In the genomic region with DNA sequence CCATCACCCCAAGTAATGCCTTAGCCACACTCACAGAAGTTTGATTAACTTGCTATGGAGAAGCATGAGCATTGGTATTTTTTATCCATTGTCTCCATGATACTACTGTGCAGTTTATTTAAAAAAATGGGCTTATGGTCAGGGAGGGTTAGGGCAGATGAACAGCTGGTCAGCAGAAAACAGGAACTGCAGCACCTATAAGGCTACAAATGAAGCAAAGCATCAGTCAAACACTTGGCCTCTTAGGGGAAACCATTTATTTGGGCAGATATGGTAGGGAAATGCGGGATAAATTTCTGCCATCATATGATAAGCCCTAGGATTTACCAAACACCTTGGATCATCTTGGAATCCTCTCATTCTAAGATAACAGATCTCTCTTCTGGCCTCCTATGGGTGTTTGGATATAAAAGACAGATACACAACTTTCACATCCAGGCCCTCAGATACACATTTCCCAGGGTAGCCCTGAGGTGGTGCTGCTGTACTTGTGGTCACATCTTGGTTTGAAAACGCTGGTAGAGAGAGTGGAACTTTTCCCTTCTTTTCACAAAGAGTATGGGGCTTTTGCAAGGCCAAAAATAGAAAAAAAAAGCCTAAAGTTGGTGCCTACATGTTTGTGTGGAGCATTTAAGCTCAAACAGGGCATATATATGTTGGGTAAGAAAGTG, we compare ENCODE assay signal across 1 cellular context.
TF ChIP-seq lines count a peak whose summit lies in the region.

No MANE protein-coding gene starts in this region.

TF ChIP-seq in H1, 55 proteins besides CTCF, POLR2A, EP300 and RAD21:
- TF ChIP-seq PHF8 (conservative IDR thresholded peaks at IDR 0.05; ENCODE audit: low read depth, low read length) (no peak), NRF1 (IDR thresholded peaks at IDR 0.05; ENCODE audit: low read depth, low read length) (no peak), CEBPB (IDR thresholded peaks at IDR 0.05; ENCODE audit: low read depth, low read length) (no peak), BACH1 (IDR thresholded peaks at IDR 0.05; ENCODE audit: low read length) (no peak), SIRT6 (IDR thresholded peaks at IDR 0.05; ENCODE audit: low read length) (no peak), KDM4A (IDR thresholded peaks at IDR 0.05; ENCODE audit: low read depth, low read length, severe bottlenecking) (no peak), YY1 (IDR thresholded peaks at IDR 0.05; ENCODE audit: low read depth, low read length) (no peak), TCF12 (IDR thresholded peaks at IDR 0.05; ENCODE audit: low read depth, low read length) (no peak)
- TF ChIP-seq, protein P1, sequence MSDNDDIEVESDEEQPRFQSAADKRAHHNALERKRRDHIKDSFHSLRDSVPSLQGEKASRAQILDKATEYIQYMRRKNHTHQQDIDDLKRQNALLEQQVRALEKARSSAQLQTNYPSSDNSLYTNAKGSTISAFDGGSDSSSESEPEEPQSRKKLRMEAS (IDR thresholded peaks at IDR 0.05) = no peak
